Comparison of ENCODE assay signal across 8 cellular contexts in the genomic region with DNA sequence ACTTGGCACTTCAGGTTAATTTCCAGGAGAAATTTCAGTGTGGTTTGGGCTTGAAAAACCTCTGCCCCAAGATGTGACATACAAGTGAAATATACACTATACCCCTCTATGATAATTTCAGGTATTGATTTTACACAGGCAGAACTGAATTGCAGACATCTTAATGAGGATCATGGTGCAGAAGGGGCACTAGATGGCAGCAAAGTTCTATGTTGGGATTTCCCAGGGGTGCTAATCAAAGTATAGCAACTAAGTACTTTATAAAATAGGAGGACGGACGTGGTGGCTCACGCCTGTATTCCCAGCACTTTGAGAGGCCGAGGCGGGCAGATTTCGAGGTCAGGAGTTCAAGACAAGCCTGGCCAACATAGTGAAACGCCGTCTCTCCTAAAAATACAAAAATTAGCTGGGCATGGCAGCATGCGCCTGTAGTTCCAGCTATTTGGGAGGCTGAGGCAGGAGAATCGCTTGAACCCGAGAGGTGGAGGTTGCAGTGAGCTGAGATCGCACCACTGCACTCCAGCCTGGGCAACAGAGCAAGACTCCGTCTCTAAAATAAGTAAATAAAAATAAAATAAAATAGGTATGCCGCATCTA.
DNase-seq lines count a peak whose midpoint lies in the region; ATAC-seq, FAIRE-seq and TF ChIP-seq lines count a peak whose summit lies in the region.
"Not testable (repeated sequence)": the region's sequence is repeated elsewhere in the genome, so short reads cannot be mapped to it uniquely, and the experiment has no call there.

No MANE protein-coding gene starts in this region.

- not testable (repeated sequence) for H3K36me3 ChIP-seq in CD8-positive, alpha-beta T cell (ENCODE audit: insufficient read depth, low read length); keratinocyte (ENCODE audit: control insufficient read depth in 2 of 2, extremely low read depth in 1 of 2, insufficient read depth in 2 of 2, low read length in 2 of 2)

- POLR2A ChIA-PET in CD8-positive, alpha-beta T cell (lab: Charles Lee): not testable (repeated sequence)

- intact Hi-C loops in CD8-positive, alpha-beta T cell (cut with DNase I, micrococcal nuclease): loop anchor here (1.0 to 10.0 kb wide), 19 partner anchors 55 to 926 kb away; no protein-coding TSS in a partner anchor

- not testable (repeated sequence) for H3K4me3 Mint-ChIP-seq in CD8-positive, alpha-beta T cell

- not testable (repeated sequence) for H3K9me1 ChIP-seq in keratinocyte (ENCODE audit: control insufficient read depth, extremely low read depth, insufficient read depth, low read length)

- CTCF ChIA-PET in CD8-positive, alpha-beta T cell (lab: Charles Lee): interaction anchor here (0.6 to 2.7 kb wide), 35 partner anchors 9 to 826 kb away, joined by 3 to 96 read pairs (median 4); no protein-coding TSS in a partner anchor

- peaks cover 22% of the 10 kb centered on the region for H3K4me1 ChIP-seq in CD8-positive, alpha-beta T cell (ENCODE audit: insufficient read depth, low read length)
- H3K4me1 ChIP-seq in keratinocyte (ENCODE audit: control insufficient read depth, extremely low read depth, insufficient read depth, low read length): not testable (repeated sequence)

- peak; percentile 34 to 80 (median 56) for DNase-seq in CD8-positive, alpha-beta T cell
- peak; percentile 23 for DNase-seq in NCI-H510A (lab: John Stamatoyannopoulos, UW)
- DNase-seq in cardiac fibroblast (ENCODE audit: low read depth in 2 of 2): peak; percentile 87 to 89
- DNase-seq in keratinocyte (ENCODE audit: low read depth, low spot score): not testable (repeated sequence)
- DNase-seq in stimulated activated CD4-positive, alpha-beta T cell treated with anti-CD3 and anti-CD28 coated beads, Interleukin-4, amount 100 ng/mL, for 1 hour: peak; percentile 32

- H3K4me2 ChIP-seq in keratinocyte (ENCODE audit: control insufficient read depth, extremely low read depth, insufficient read depth, low read depth, low read length): not testable (repeated sequence)

- not testable (repeated sequence) for H3K9me3 Mint-ChIP-seq in CD8-positive, alpha-beta T cell

- H3K9ac ChIP-seq in keratinocyte (ENCODE audit: control insufficient read depth, extremely low read depth, insufficient read depth, low read length): not testable (repeated sequence)

- ATAC-seq in CD8-positive, alpha-beta T cell: peak; percentile 84
- peak; percentile 92 for ATAC-seq in GM19438 (IDR thresholded peaks at IDR 0.05; ENCODE audit: low read depth, unreplicated experiment)
- peak; percentile 91 for ATAC-seq in HG03378 (IDR thresholded peaks at IDR 0.05; ENCODE audit: unreplicated experiment)
- peak; percentile 81 to 84 for ATAC-seq in activated CD4-positive, CD25-positive, alpha-beta regulatory T cell treated with anti-CD3 and anti-CD28 coated beads, Interleukin-2, amount 50 U/mL, for 24 hours

- not testable (repeated sequence) for H4K20me1 ChIP-seq in keratinocyte (ENCODE audit: control insufficient read depth, extremely low read depth, insufficient read depth, low read length)

- not testable (repeated sequence) for H3K27ac ChIP-seq in CD8-positive, alpha-beta T cell (ENCODE audit: low read depth, low read length); keratinocyte (ENCODE audit: control insufficient read depth, insufficient read depth, low read length)

- not testable (repeated sequence) for H3K4me3 ChIP-seq in CD8-positive, alpha-beta T cell (ENCODE audit: low read depth, low read length); cardiac fibroblast (replicated peaks in 1 of 2; ENCODE audit: low read depth in 2 of 2, low read length in 2 of 2); keratinocyte (ENCODE audit: control insufficient read depth in 2 of 3, extremely low read depth in 1 of 3, insufficient read depth in 2 of 3, low read depth in 1 of 3, low read length in 3 of 3)

- H3K27ac Mint-ChIP-seq in CD8-positive, alpha-beta T cell: not testable (repeated sequence)

- peak; percentile 89 for TF ChIP-seq CTCF in CD8-positive, alpha-beta T cell (IDR thresholded peaks at IDR 0.05)
- TF ChIP-seq CTCF in cardiac fibroblast (IDR thresholded peaks at IDR 0.05; ENCODE audit: low read depth, low read length): peak; percentile 76
- peak; percentile 68 to 69 (median 69) for TF ChIP-seq CTCF in keratinocyte (optimal IDR thresholded peaks at IDR 0.05 in 1 of 3, IDR thresholded peaks at IDR 0.05 in 1 of 3, conservative IDR thresholded peaks at IDR 0.05 in 1 of 3; ENCODE audit: extremely low read depth in 1 of 3, insufficient read depth in 2 of 3, low read length in 3 of 3)

- H3K4me1 Mint-ChIP-seq in CD8-positive, alpha-beta T cell (ENCODE audit: low read depth): not testable (repeated sequence)

- dilution Hi-C loops in keratinocyte (cut with MboI; ENCODE audit: extremely low pct_ligation_motif_present, low sequenced_read_pairs): not testable (repeated sequence)

- not testable (repeated sequence) for H3K27me3 ChIP-seq in CD8-positive, alpha-beta T cell (ENCODE audit: insufficient read depth, low read length); keratinocyte (ENCODE audit: control insufficient read depth, extremely low read depth, insufficient read depth, low read length)

- H3K27me3 Mint-ChIP-seq in CD8-positive, alpha-beta T cell (ENCODE audit: low read depth): not testable (repeated sequence)

- H3K36me3 Mint-ChIP-seq in CD8-positive, alpha-beta T cell: not testable (repeated sequence)

- H3K9me3 ChIP-seq in CD8-positive, alpha-beta T cell (ENCODE audit: low read length); keratinocyte (ENCODE audit: control insufficient read depth, low read depth, low read length): not testable (repeated sequence)

- FAIRE-seq in keratinocyte (lab: Jason Lieb, UNC): peak; percentile 23

- H3K79me2 ChIP-seq in keratinocyte (ENCODE audit: control insufficient read depth, insufficient read depth, low read length): not testable (repeated sequence)

- not testable (repeated sequence) for H2AFZ ChIP-seq in keratinocyte (ENCODE audit: control insufficient read depth, low read length)
